In the genomic region with DNA sequence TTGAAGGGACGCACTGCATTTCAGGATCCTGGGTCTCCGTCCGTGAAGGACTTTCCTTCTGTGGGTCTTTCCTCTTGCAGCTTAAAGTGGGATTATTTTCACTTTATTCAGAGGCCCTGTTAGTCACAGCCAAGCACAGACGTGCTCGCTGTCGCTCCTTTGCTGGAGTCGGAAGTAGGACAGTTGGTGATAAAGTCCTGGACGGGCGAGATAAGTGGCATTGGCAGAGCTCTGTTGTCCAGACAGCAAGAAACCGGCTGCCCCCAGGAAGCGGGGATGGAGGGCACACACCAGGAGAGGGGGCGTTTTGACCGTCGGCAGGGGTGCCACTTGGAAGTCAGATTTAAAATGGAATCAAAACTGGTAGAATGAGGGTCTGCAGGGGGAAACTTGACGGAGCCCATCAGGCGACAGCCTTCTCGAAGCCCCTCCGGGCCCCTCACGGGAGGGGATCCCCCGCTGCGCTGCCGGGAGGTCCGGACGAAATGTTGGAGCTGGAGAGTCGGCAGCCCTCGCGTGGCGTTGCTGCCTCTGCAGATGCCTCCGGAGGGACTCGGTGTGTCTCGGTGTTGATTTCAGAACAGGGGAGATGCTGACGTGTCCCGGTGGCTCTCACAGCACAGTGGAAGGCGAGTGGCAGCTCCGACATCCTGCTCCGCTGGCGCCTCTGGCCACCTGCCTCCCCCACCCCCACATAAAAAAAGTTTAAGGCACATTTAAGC, we compare ENCODE assay signal across 9 cellular contexts.
DNase-seq lines count a peak whose midpoint lies in the region; ATAC-seq and TF ChIP-seq lines count a peak whose summit lies in the region.
"Had no signal": no experiment of that assay in that cellular context is flagged by ENCODE, and none has a peak within 500 bp of the region (broad histone marks: within the 10 kb centered on the region; RNA-seq: fewer than 3 reads in every experiment).

No MANE protein-coding gene starts in this region.

- H3K27me3 ChIP-seq in uterus = no peaks in the 10 kb centered on the region

- peak; percentile 61 for ATAC-seq in left ventricle myocardium superior
- no peak for ATAC-seq in stimulated activated effector memory CD8-positive, alpha-beta T cell treated with anti-CD3 and anti-CD28 coated beads, Interleukin-12 subunit alpha, Interleukin-12 subunit beta, amount 100 ng/mL, for 72 hours

- H3K36me3 ChIP-seq in uterus = no peaks in the 10 kb centered on the region
- H3K36me3 ChIP-seq: prostate gland had no signal

- H3K9me3 ChIP-seq in uterus = no peaks in the 10 kb centered on the region
- H3K9me3 ChIP-seq: prostate gland had no signal

- peak; percentile 17 for DNase-seq in M059J (ENCODE audit: low read depth)
- DNase-seq in activated T-helper 1 cell treated with Interleukin-2 at 50 U/mL for 16 hours (ENCODE audit: low read depth) = peak; percentile 33
- no peak for DNase-seq in left ventricle myocardium superior
- DNase-seq in stimulated activated effector memory CD8-positive, alpha-beta T cell treated with anti-CD3 and anti-CD28 coated beads, Interleukin-12 subunit alpha, Interleukin-12 subunit beta, amount 100 ng/mL, for 72 hours (ENCODE audit: low spot score in 2 of 2) = no peak
- no peak for DNase-seq in uterus
- DNase-seq in COR-L47 (lab: John Stamatoyannopoulos, UW) = no peak
- no peak for DNase-seq in activated CD4-positive, CD25-positive, alpha-beta regulatory T cell (lab: John Stamatoyannopoulos, UW)
- DNase-seq in SHP77 (lab: John Stamatoyannopoulos, UW) = no peak

- H3K36me3 Mint-ChIP-seq in stimulated activated effector memory CD8-positive, alpha-beta T cell treated with anti-CD3 and anti-CD28 coated beads, Interleukin-12 subunit alpha, Interleukin-12 subunit beta, amount 100 ng/mL, for 72 hours = peaks cover 26% of the 10 kb centered on the region

- H3K9me3 Mint-ChIP-seq in stimulated activated effector memory CD8-positive, alpha-beta T cell treated with anti-CD3 and anti-CD28 coated beads, Interleukin-12 subunit alpha, Interleukin-12 subunit beta, amount 100 ng/mL, for 72 hours = no peaks in the 10 kb centered on the region

- peak overlapping the region; percentile 13 for H3K4me3 Mint-ChIP-seq in stimulated activated effector memory CD8-positive, alpha-beta T cell treated with anti-CD3 and anti-CD28 coated beads, Interleukin-12 subunit alpha, Interleukin-12 subunit beta, amount 100 ng/mL, for 72 hours

- no peak for TF ChIP-seq POLR2A in uterus (IDR thresholded peaks at IDR 0.05)

- no peak overlapping the region for H3K27ac ChIP-seq in uterus
- H3K27ac ChIP-seq: prostate gland had no signal

- no peak for TF ChIP-seq CTCF in uterus (IDR thresholded peaks at IDR 0.05)

- peaks cover 79% of the 10 kb centered on the region for H3K4me1 Mint-ChIP-seq in stimulated activated effector memory CD8-positive, alpha-beta T cell treated with anti-CD3 and anti-CD28 coated beads, Interleukin-12 subunit alpha, Interleukin-12 subunit beta, amount 100 ng/mL, for 72 hours

- H3K4me3 ChIP-seq in uterus = no peak overlapping the region
- H3K4me3 ChIP-seq: prostate gland had no signal

- no peaks in the 10 kb centered on the region for H3K4me1 ChIP-seq in uterus
- H3K4me1 ChIP-seq: prostate gland had no signal

- intact Hi-C loops in left ventricle myocardium superior (cut with micrococcal nuclease) (no loop called here), uterus (cut with DNase I; ENCODE audit: low total_unique reads) (no loop called here)

- H3K27ac Mint-ChIP-seq in stimulated activated effector memory CD8-positive, alpha-beta T cell treated with anti-CD3 and anti-CD28 coated beads, Interleukin-12 subunit alpha, Interleukin-12 subunit beta, amount 100 ng/mL, for 72 hours = peak overlapping the region; percentile 12

Comparison
In these comparisons a context has a peak if more than half of its experiments do, and no peak if none do; other contexts are left out.
1. DNase-seq: peak in M059J (single experiment) and activated T-helper 1 cell treated with Interleukin-2 at 50 U/mL for 16 hours (single experiment); none in left ventricle myocardium superior (single experiment), stimulated activated effector memory CD8-positive, alpha-beta T cell treated with anti-CD3 and anti-CD28 coated beads, Interleukin-12 subunit alpha, Interleukin-12 subunit beta, amount 100 ng/mL, for 72 hours (0 of 2), uterus (0 of 2), COR-L47 (single experiment), activated CD4-positive, CD25-positive, alpha-beta regulatory T cell (0 of 4) and SHP77 (0 of 2).